Comparison of ENCODE assay signal across 1 cellular context in the genomic region with DNA sequence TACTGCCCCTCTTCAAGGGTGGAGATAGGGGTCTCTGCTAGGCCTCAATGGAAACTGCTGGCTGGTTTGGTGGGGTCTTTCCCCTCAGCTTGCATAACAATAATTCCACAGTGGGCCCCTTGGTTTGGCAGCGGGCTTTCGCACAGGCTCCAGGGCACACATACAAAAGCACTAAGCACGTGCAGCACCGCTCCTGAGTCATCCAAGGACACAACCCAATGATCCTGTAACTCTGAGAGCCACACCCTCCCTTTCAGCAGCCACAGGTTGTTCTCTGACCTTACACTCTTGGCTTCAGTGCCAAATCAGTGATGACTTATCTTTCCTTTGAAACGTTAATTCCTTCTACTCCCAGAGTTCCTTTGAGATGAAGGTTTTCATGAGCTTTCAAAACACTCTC.
TF ChIP-seq lines count a peak whose summit lies in the region.

No MANE protein-coding gene starts in this region.

TF ChIP-seq in K562, 482 proteins besides CTCF, POLR2A, EP300 and RAD21 (continued from another document):
- no peak for TF ChIP-seq RREB1 (CRISPR knock-in tag; IDR thresholded peaks at IDR 0.05)
- no peak for TF ChIP-seq BACH1 (tag; IDR thresholded peaks at IDR 0.05)
